In genomic region chr13:111886217-111886945, GRCh38 we compare ENCODE assay signal across 27 cellular contexts.
"Had no signal": no experiment of that assay in that cellular context is flagged by ENCODE, and none has a peak within 500 bp of the region (broad histone marks: within the 10 kb centered on the region; RNA-seq: fewer than 3 reads in every experiment).

No MANE protein-coding gene starts in this region.

- H3K27me3 ChIP-seq: colonic mucosa, ovary, tibial nerve, upper lobe of left lung had no signal

- H3K36me3 ChIP-seq: colonic mucosa, esophagus squamous epithelium, heart right ventricle, lower lobe of right lung, ovary, thoracic aorta, tibial nerve, upper lobe of left lung, uterus had no signal

- ATAC-seq: heart right ventricle; left ventricle myocardium superior; lower lobe of right lung; naive thymus-derived CD8-positive, alpha-beta T cell; sciatic nerve; stimulated activated effector memory CD8-positive, alpha-beta T cell treated with anti-CD3 and anti-CD28 coated beads, Interleukin-12 subunit alpha, Interleukin-12 subunit beta, amount 100 ng/mL, for 72 hours; stimulated activated naive CD8-positive, alpha-beta T cell treated with anti-CD3 and anti-CD28 coated beads, Interleukin-15, Interleukin-2, amounts not matched to agents 100 U/mL and 50 U/mL, for 24 hours had no signal

- H3K9me3 Mint-ChIP-seq: dendritic cell treated with granulocyte-macrophage colony-stimulating factor and Interleukin-4, amounts not matched to agents 40 ng/mL and 50 ng/mL, for 4 days had no signal

- H3K4me3 Mint-ChIP-seq: dendritic cell treated with granulocyte-macrophage colony-stimulating factor and Interleukin-4, amounts not matched to agents 40 ng/mL and 50 ng/mL, for 4 days; naive thymus-derived CD8-positive, alpha-beta T cell; nephron progenitor cell; stimulated activated effector memory CD8-positive, alpha-beta T cell treated with anti-CD3 and anti-CD28 coated beads, Interleukin-12 subunit alpha, Interleukin-12 subunit beta, amount 100 ng/mL, for 72 hours had no signal

- DNase-seq: colonic mucosa; effector CD8-positive, alpha-beta T cell; esophagus squamous epithelium; foreskin melanocyte; glutamatergic neuron; heart right ventricle; hippocampal formation; kidney glomerular epithelial cell; left ventricle myocardium superior; lower lobe of right lung; naive thymus-derived CD8-positive, alpha-beta T cell; nephron progenitor cell; nucleus accumbens; ovary; posterior cingulate gyrus; stimulated activated CD4-positive, alpha-beta T cell treated with anti-CD3 and anti-CD28 coated beads, Interleukin-2, amount 100 ng/mL, for 24 hours; stimulated activated CD4-positive, alpha-beta T cell treated with anti-CD3 and anti-CD28 coated beads, Interleukin-4, amount 100 ng/mL, for 24 hours; stimulated activated naive CD8-positive, alpha-beta T cell treated with anti-CD3 and anti-CD28 coated beads, Interleukin-15, Interleukin-2, amounts not matched to agents 100 U/mL and 50 U/mL, for 24 hours; upper lobe of left lung; uterus had no signal

- FAIRE-seq: endothelial cell of umbilical vein, islet of Langerhans had no signal

- H3K27ac ChIP-seq: colonic mucosa, esophagus squamous epithelium, heart right ventricle, lower lobe of right lung, ovary, thoracic aorta, tibial nerve, upper lobe of left lung, uterus had no signal

- H3K4me1 ChIP-seq: colonic mucosa, esophagus squamous epithelium, heart right ventricle, lower lobe of right lung, tibial nerve, upper lobe of left lung, uterus had no signal

- H3K4me3 ChIP-seq: colonic mucosa, esophagus squamous epithelium, heart right ventricle, lower lobe of right lung, ovary, thoracic aorta, tibial nerve, upper lobe of left lung, uterus had no signal

- H3K27ac Mint-ChIP-seq: dendritic cell treated with granulocyte-macrophage colony-stimulating factor and Interleukin-4, amounts not matched to agents 40 ng/mL and 50 ng/mL, for 4 days; naive thymus-derived CD8-positive, alpha-beta T cell; nephron progenitor cell; stimulated activated effector memory CD8-positive, alpha-beta T cell treated with anti-CD3 and anti-CD28 coated beads, Interleukin-12 subunit alpha, Interleukin-12 subunit beta, amount 100 ng/mL, for 72 hours had no signal

- H3K9me3 ChIP-seq: colonic mucosa, esophagus squamous epithelium, lower lobe of right lung, ovary, thoracic aorta, upper lobe of left lung, uterus had no signal

- H3K36me3 Mint-ChIP-seq: stimulated activated effector memory CD8-positive, alpha-beta T cell treated with anti-CD3 and anti-CD28 coated beads, Interleukin-12 subunit alpha, Interleukin-12 subunit beta, amount 100 ng/mL, for 72 hours had no signal

- H3K4me1 Mint-ChIP-seq: naive thymus-derived CD8-positive, alpha-beta T cell; nephron progenitor cell; stimulated activated effector memory CD8-positive, alpha-beta T cell treated with anti-CD3 and anti-CD28 coated beads, Interleukin-12 subunit alpha, Interleukin-12 subunit beta, amount 100 ng/mL, for 72 hours had no signal
